In genomic region chr6:111357680-111358079, GRCh38 we compare ENCODE assay signal across 17 cellular contexts.
A peak's percentile ranks its signal among the peaks of the same experiment; 100 is the strongest.
DNase-seq lines count a peak whose midpoint lies in the region; ATAC-seq and TF ChIP-seq lines count a peak whose summit lies in the region.
"Had no signal": no experiment of that assay in that cellular context is flagged by ENCODE, and none has a peak within 500 bp of the region (broad histone marks: within the 10 kb centered on the region; RNA-seq: fewer than 3 reads in every experiment).

No MANE protein-coding gene starts in this region.

- H3K27ac Mint-ChIP-seq in activated T-cell treated with anti-CD3 and anti-CD28 coated beads, Interleukin-2, amount 50 U/mL, for 72 hours = peak overlapping the region; percentile 46
- peak overlapping the region; percentile 37 for H3K27ac Mint-ChIP-seq in type B pancreatic cell
- H3K27ac Mint-ChIP-seq: CD8-positive, alpha-beta memory T cell had no signal

- no peak for ATAC-seq in activated T-cell treated with anti-CD3 and anti-CD28 coated beads, Interleukin-2, amount 50 U/mL, for 72 hours (replicated peaks in 1 of 2)
- ATAC-seq in left lung = peak; percentile 57
- no peak for ATAC-seq in omental fat pad (ENCODE audit: low FRiP score)
- ATAC-seq in HG03175 (IDR thresholded peaks at IDR 0.05; ENCODE audit: unreplicated experiment) = no peak

- peaks cover 7 to 12% of the 10 kb centered on the region in 2 donors for H3K4me1 ChIP-seq in left lung

- H3K9me3 Mint-ChIP-seq in activated T-cell treated with anti-CD3 and anti-CD28 coated beads, Interleukin-2, amount 50 U/mL, for 72 hours = no peaks in the 10 kb centered on the region
- H3K9me3 Mint-ChIP-seq in type B pancreatic cell = no peaks in the 10 kb centered on the region
- H3K9me3 Mint-ChIP-seq: CD8-positive, alpha-beta memory T cell had no signal

- H3K4me3 Mint-ChIP-seq in activated T-cell treated with anti-CD3 and anti-CD28 coated beads, Interleukin-2, amount 50 U/mL, for 72 hours = no peak overlapping the region
- peak overlapping the region; percentile 26 for H3K4me3 Mint-ChIP-seq in type B pancreatic cell
- H3K4me3 Mint-ChIP-seq: CD8-positive, alpha-beta memory T cell had no signal

- peak overlapping the region in 1 of 2 donors; percentile 33 for H3K27ac ChIP-seq in left lung
- H3K27ac ChIP-seq: 22Rv1 had no signal

- peaks cover 0 to 20% of the 10 kb centered on the region in 2 donors for H3K36me3 ChIP-seq in left lung

- H3K36me3 Mint-ChIP-seq in activated T-cell treated with anti-CD3 and anti-CD28 coated beads, Interleukin-2, amount 50 U/mL, for 72 hours (ENCODE audit: insufficient read depth in 2 of 2) = no peaks in the 10 kb centered on the region
- peaks cover 19% of the 10 kb centered on the region for H3K36me3 Mint-ChIP-seq in type B pancreatic cell

- H3K27me3 Mint-ChIP-seq in activated T-cell treated with anti-CD3 and anti-CD28 coated beads, Interleukin-2, amount 50 U/mL, for 72 hours (ENCODE audit: low read depth) = no peaks in the 10 kb centered on the region
- H3K27me3 Mint-ChIP-seq in type B pancreatic cell = no peaks in the 10 kb centered on the region
- H3K27me3 Mint-ChIP-seq: CD8-positive, alpha-beta memory T cell had no signal

- intact Hi-C loops in left lung (cut with DNase I) = no loop called here

- TF ChIP-seq CTCF in left lung (IDR thresholded peaks at IDR 0.05) (no peak), type B pancreatic cell (conservative IDR thresholded peaks at IDR 0.05) (no peak), omental fat pad (IDR thresholded peaks at IDR 0.05) (no peak)

- DNase-seq in activated T-cell treated with anti-CD3 and anti-CD28 coated beads, Interleukin-2, amount 50 U/mL, for 72 hours = no peak
- DNase-seq in activated T-cell treated with anti-CD3 and anti-CD28 coated beads, Interleukin-2, amount 50 U/mL, for 1 hour = no peak
- DNase-seq in amniotic epithelial cell (ENCODE audit: low read depth) = peak; percentile 85
- no peak for DNase-seq in left lung
- DNase-seq in type B pancreatic cell (ENCODE audit: extremely low spot score, unreplicated experiment) = no peak
- DNase-seq in activated CD4-positive, alpha-beta T cell treated with anti-CD3 and anti-CD28 coated beads, Interleukin-2, amount 50 U/mL, for 4 hours = no peak
- no peak for DNase-seq in omental fat pad (ENCODE audit: low spot score)
- DNase-seq: CD8-positive, alpha-beta memory T cell; GF-D8; GOT3; KG1; MG63; NCI-H1092 treated with DMSO at 0.1 percent for 48 hours; NCI-H1694; NCI-H524 had no signal

- H3K27me3 ChIP-seq in left lung = no peaks in the 10 kb centered on the region
- H3K27me3 ChIP-seq: MG63 had no signal

- no peaks in the 10 kb centered on the region for H3K4me1 Mint-ChIP-seq in activated T-cell treated with anti-CD3 and anti-CD28 coated beads, Interleukin-2, amount 50 U/mL, for 72 hours (ENCODE audit: low read depth)
- H3K4me1 Mint-ChIP-seq in type B pancreatic cell (ENCODE audit: unreplicated experiment) = peaks cover 3% of the 10 kb centered on the region
- H3K4me1 Mint-ChIP-seq: CD8-positive, alpha-beta memory T cell had no signal

- no peak overlapping the region for H3K4me3 ChIP-seq in left lung
- H3K4me3 ChIP-seq: MG63 had no signal

- no peaks in the 10 kb centered on the region for H3K9me3 ChIP-seq in left lung
- H3K9me3 ChIP-seq: MG63 had no signal
